9 cellular contexts compared by ENCODE assay signal in the genomic region with DNA sequence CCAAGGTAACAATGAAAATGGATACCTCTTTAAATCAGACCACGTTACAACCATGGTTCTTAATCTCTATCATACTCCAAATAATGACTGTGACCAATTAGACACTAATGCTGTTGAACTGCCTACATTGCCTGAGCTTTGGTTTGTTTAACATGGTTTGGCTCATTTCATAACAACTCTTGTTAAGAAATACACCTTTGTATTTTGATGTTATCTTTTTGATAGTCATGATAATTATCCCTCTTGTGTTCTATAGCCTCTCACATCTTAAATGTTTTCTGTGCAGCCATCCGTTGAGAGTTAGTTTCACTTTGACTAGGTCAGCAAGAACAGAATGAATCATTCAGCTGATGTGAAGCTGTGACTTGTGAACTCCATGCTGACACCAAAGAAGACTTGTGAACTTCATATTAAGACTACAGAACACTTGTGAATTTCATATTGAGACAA.
DNase-seq lines count a peak whose midpoint lies in the region; ATAC-seq and TF ChIP-seq lines count a peak whose summit lies in the region.
"Had no signal": no experiment of that assay in that cellular context is flagged by ENCODE, and none has a peak within 500 bp of the region (broad histone marks: within the 10 kb centered on the region; RNA-seq: fewer than 3 reads in every experiment).

No MANE protein-coding gene starts in this region.

- no peaks in the 10 kb centered on the region for H3K9me3 ChIP-seq in Caco-2

- peak overlapping the region; percentile 26 to 35 (median 35) for H3K4me3 Mint-ChIP-seq in T-cell
- no peak overlapping the region for H3K4me3 Mint-ChIP-seq in Caco-2 (ENCODE audit: unreplicated experiment)

- no peaks in the 10 kb centered on the region for H3K36me3 ChIP-seq in Caco-2 (ENCODE audit: control insufficient read depth, insufficient read depth, low read length)
- H3K36me3 ChIP-seq: SJSA1 had no signal

- H3K27ac Mint-ChIP-seq in T-cell (peak overlapping the region; percentile 10 to 26), Caco-2 (ENCODE audit: unreplicated experiment) (no peak overlapping the region)

- H3K27me3 ChIP-seq in Caco-2 (replicated peaks; ENCODE audit: control insufficient read depth, insufficient read depth, low read length) = no peaks in the 10 kb centered on the region
- H3K27me3 ChIP-seq: SJSA1 had no signal

- no TSS peak for BruUV-seq in Caco-2 (replicated peaks; lab: Mats Ljungman, UMichigan)

- H3K36me3 Mint-ChIP-seq in T-cell (no peaks in the 10 kb centered on the region), Caco-2 (ENCODE audit: insufficient read depth, unreplicated experiment) (no peaks in the 10 kb centered on the region)

- ATAC-seq in HG03460 (IDR thresholded peaks at IDR 0.05; ENCODE audit: unreplicated experiment) (peak; percentile 98), T-cell (replicated peaks in 1 of 4) (peak in 3 of 4 experiments; percentile 35 to 54 (median 52)), left colon (peak; percentile 47)

- TF ChIP-seq CTCF in GM10266 (IDR thresholded peaks at IDR 0.05; ENCODE audit: control insufficient read depth, insufficient read depth, low read depth, missing control alignments) (no peak), GM20000 (IDR thresholded peaks at IDR 0.05; ENCODE audit: extremely low read depth, missing control alignments) (no peak), Caco-2 (IDR thresholded peaks at IDR 0.05; ENCODE audit: insufficient read depth in 1 of 2, low read depth in 1 of 2, low read length in 1 of 2, severe bottlenecking in 1 of 2, unreplicated experiment in 1 of 2) (no peak), RWPE1 (conservative IDR thresholded peaks at IDR 0.05; ENCODE audit: low read depth) (no peak)

- H3K27ac ChIP-seq in RWPE1 = no peak overlapping the region
- H3K27ac ChIP-seq: SJSA1 had no signal

- peak; percentile 37 for DNase-seq in GM10266 (ENCODE audit: extremely low spot score)
- DNase-seq in GM20000 (ENCODE audit: low spot score) = peak; percentile 46
- DNase-seq in T-cell = no peak
- no peak for DNase-seq in left colon
- DNase-seq in AG08395 (ENCODE audit: low spot score) = no peak
- DNase-seq in Caco-2 = no peak
- no peak for DNase-seq in RWPE1 (ENCODE audit: low spot score)

- H3K9me3 Mint-ChIP-seq in T-cell (no peaks in the 10 kb centered on the region), Caco-2 (ENCODE audit: unreplicated experiment) (no peaks in the 10 kb centered on the region)

- H3K4me1 ChIP-seq in Caco-2 = no peaks in the 10 kb centered on the region
- H3K4me1 ChIP-seq: SJSA1 had no signal

- intact Hi-C loops in left colon (cut with DNase I, micrococcal nuclease) (no loop called here), Caco-2 (cut with micrococcal nuclease; ENCODE audit: unreplicated experiment) (no loop called here)

- POLR2A ChIA-PET in T-cell (lab: Charles Lee) = no interaction called here
- POLR2A ChIA-PET in Caco-2 (lab: Charles Lee) = no interaction called here
- POLR2A ChIA-PET in RWPE1 (lab: Yijun Ruan, JAX; ENCODE audit: low non-redundant PET) = no interaction called here

- no peak overlapping the region for H3K4me3 ChIP-seq in Caco-2 (ENCODE audit: low read depth, low read length)
- H3K4me3 ChIP-seq: SJSA1 had no signal

- H3K27me3 Mint-ChIP-seq in T-cell (no peaks in the 10 kb centered on the region), Caco-2 (ENCODE audit: insufficient read depth, unreplicated experiment) (no peaks in the 10 kb centered on the region)

- H3K4me1 Mint-ChIP-seq in T-cell (peaks cover 0 to 8% (median 8%) of the 10 kb centered on the region in 3 donors), Caco-2 (ENCODE audit: low read depth, unreplicated experiment) (no peaks in the 10 kb centered on the region)

- CTCF ChIA-PET in T-cell (lab: Charles Lee) (interaction anchor here in 1 of 2 donors (0.6 kb wide), 1 partner anchor 421 kb away, joined by 3 read pairs; no protein-coding TSS in a partner anchor), Caco-2 (lab: Charles Lee) (no interaction called here), RWPE1 (lab: Yijun Ruan, JAX) (no interaction called here)

Comparison
In these comparisons a context has a peak if more than half of its experiments do, and no peak if none do; other contexts are left out.
1. DNase-seq: peak in GM10266 (single experiment) and GM20000 (single experiment); none in T-cell (0 of 34), left colon (0 of 2), AG08395 (single experiment), Caco-2 (0 of 2) and RWPE1 (single experiment).
2. ATAC-seq: peak in every context shown above with its lines; median percentile 98 in HG03460; 52 in T-cell; 47 in left colon.